Comparison of ENCODE assay signal across 8 cellular contexts in the genomic region with DNA sequence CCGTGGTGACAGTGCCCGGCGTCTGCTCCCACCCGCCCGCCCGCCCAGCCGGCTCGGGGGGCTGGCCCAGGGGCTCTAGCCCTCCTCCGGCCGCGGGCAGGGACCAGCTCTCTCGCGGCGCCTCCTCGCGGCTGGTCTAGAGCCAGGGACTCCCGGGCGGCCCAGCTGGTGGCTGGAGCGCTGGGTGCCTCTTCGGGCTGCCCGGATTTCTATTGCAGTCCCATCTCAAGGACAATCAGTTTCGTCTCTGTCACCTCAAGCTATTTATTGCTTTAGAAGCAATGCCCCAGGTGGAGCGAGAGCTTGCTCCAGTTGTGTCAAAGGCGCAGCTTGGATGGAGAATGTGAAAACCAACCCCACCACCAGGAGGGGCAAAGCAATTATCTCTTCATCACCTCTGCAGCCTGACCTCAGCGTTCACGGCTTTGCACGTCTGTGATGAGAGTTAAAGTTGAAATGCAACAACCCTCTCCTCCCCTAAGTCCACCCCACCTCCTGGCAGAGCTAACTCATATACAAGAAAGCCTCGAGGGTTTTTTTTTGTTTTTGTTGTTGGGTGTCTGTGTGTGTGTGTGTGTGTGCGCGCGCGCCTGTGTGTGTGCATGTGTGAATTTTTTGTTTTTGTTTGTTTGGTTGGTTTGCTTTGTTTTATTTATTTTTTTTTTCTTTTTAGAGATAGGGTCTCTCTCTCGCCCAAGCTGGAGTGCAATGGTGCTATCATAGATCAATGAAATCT. TPM values are rescaled to one million over a fixed set of nuclear protein-coding genes. Genes with fewer than 3 reads are reported as not detected.
DNase-seq lines count a peak whose midpoint lies in the region; ATAC-seq and TF ChIP-seq lines count a peak whose summit lies in the region.

Gene ITGA8, minus strand, starts transcription at position 24 of the 736 bp plus-strand sequence. CDS start 151 bp downstream, outside the sequence.

- DNase-seq in ACHN = peak; percentile 15
- DNase-seq in coronary artery (ENCODE audit: low spot score) = peak; percentile 83
- DNase-seq in lung microvascular endothelial cell (ENCODE audit: low read depth in 2 of 2) = peak; percentile 20 to 64
- DNase-seq in stimulated activated naive CD8-positive, alpha-beta T cell treated with anti-CD3 and anti-CD28 coated beads, Interleukin-15, Interleukin-2, amounts not matched to agents 100 U/mL and 50 U/mL, for 24 hours = no peak
- DNase-seq in GOT3 (lab: John Stamatoyannopoulos, UW) = no peak
- no peak for DNase-seq in stimulated activated naive CD4-positive, alpha-beta T cell (lab: John Stamatoyannopoulos, UW)
- DNase-seq in activated gamma-delta T cell treated with Interleukin-2 at 50 U/mL for 16 hours = no peak

- ATAC-seq in HG03280 (IDR thresholded peaks at IDR 0.05; ENCODE audit: unreplicated experiment) = peak; percentile 60
- no peak for ATAC-seq in stimulated activated naive CD8-positive, alpha-beta T cell treated with anti-CD3 and anti-CD28 coated beads, Interleukin-15, Interleukin-2, amounts not matched to agents 100 U/mL and 50 U/mL, for 24 hours

- H3K27ac ChIP-seq in coronary artery = peak within 1 kb of the TSS; percentile 94 to 95

- peak within 1 kb of the TSS; percentile 86 for H3K4me3 ChIP-seq in coronary artery

- in situ Hi-C loops in ACHN (cut with HindIII; ENCODE audit: low pct_ligation_motif_present, low pct_unique_long_range_greater_than_20kb, low sequenced_read_pairs) = no loop called here

- TF ChIP-seq CTCF in coronary artery (IDR thresholded peaks at IDR 0.05) = peak; percentile 57

RNA-seq across cellular contexts. Expression of gene ITGA8, which starts in this region (rescaled TPM):
- 0.79 and 1.5 TPM in 2 replicates for total RNA-seq in lung microvascular endothelial cell

Comparison
In these comparisons a context has a peak if more than half of its experiments do, and no peak if none do; other contexts are left out.
1. DNase-seq: peak in ACHN (single experiment), coronary artery (single experiment) and lung microvascular endothelial cell (2 of 2); none in stimulated activated naive CD8-positive, alpha-beta T cell treated with anti-CD3 and anti-CD28 coated beads, Interleukin-15, Interleukin-2, amounts not matched to agents 100 U/mL and 50 U/mL, for 24 hours (single experiment), GOT3 (single experiment), stimulated activated naive CD4-positive, alpha-beta T cell (0 of 6) and activated gamma-delta T cell treated with Interleukin-2 at 50 U/mL for 16 hours (single experiment).